10 cellular contexts compared by ENCODE assay signal in genomic region chr11:130609121-130610035, GRCh38.
DNase-seq lines count a peak whose midpoint lies in the region; TF ChIP-seq lines count a peak whose summit lies in the region.
"Had no signal": no experiment of that assay in that cellular context is flagged by ENCODE, and none has a peak within 500 bp of the region (broad histone marks: within the 10 kb centered on the region; RNA-seq: fewer than 3 reads in every experiment).

No MANE protein-coding gene starts in this region.

- H3K27me3 ChIP-seq in spleen (replicated peaks in 1 of 7) = no peaks in the 10 kb centered on the region

- no peak for TF ChIP-seq POLR2A in spleen (IDR thresholded peaks at IDR 0.05)

- intact Hi-C loops in spleen (cut with DNase I; ENCODE audit: low total_unique reads) = no loop called here

- peak overlapping the region in 5 of 8 donors; percentile 30 to 63 (median 54) for H3K27ac ChIP-seq in spleen

- peaks cover 0 to 25% (median 2%) of the 10 kb centered on the region in 6 donors for H3K4me1 ChIP-seq in spleen

- no peak for TF ChIP-seq CTCF in cardiac fibroblast (IDR thresholded peaks at IDR 0.05; ENCODE audit: low read depth, low read length)
- no peak for TF ChIP-seq CTCF in spleen (IDR thresholded peaks at IDR 0.05 in 8 of 11, conservative IDR thresholded peaks at IDR 0.05 in 3 of 11)

- DNase-seq in HCEC 1CT (peak; percentile 25), cardiac fibroblast (ENCODE audit: low read depth in 2 of 2) (peak; percentile 84 to 93), iPS-NIHi11 (ENCODE audit: low spot score) (peak; percentile 69), spleen (no peak), DMS 273 (lab: John Stamatoyannopoulos, UW; ENCODE audit: unreplicated experiment) (no peak), ecto neural progenitor cell (ENCODE audit: low spot score) (no peak), NCI-H2107 treated with DMSO at 0.1 percent for 48 hours (lab: John Stamatoyannopoulos, UW; ENCODE audit: unreplicated experiment) (no peak)
- no peak for DNase-seq in activated CD4-positive, alpha-beta T cell treated with anti-CD3 and anti-CD28 coated beads for 4 hours
- DNase-seq: NK-92 treated with Interleukin-12 subunit alpha and Interleukin-12 subunit beta, amount 100 ng/mL, for 24 hours; stimulated activated CD4-positive, alpha-beta T cell treated with anti-CD3 and anti-CD28 coated beads, Interleukin-2, amount 100 ng/mL, for 24 hours had no signal

- H3K36me3 ChIP-seq in spleen = no peaks in the 10 kb centered on the region

- 56 to 78% (median 77%) methylated on average over 15 of the region's 15 CpGs for WGBS in spleen, 5 donors

- H3K9me3 ChIP-seq in spleen = no peaks in the 10 kb centered on the region

- H3K4me3 ChIP-seq in cardiac fibroblast (replicated peaks in 1 of 2; ENCODE audit: low read depth in 2 of 2, low read length in 2 of 2) (no peak overlapping the region), spleen (no peak overlapping the region)

Comparison
In these comparisons a context has a peak if more than half of its experiments do, and no peak if none do; other contexts are left out.
1. DNase-seq: peak in HCEC 1CT (single experiment), cardiac fibroblast (2 of 2) and iPS-NIHi11 (single experiment); none in spleen (single experiment), DMS 273 (single experiment), ecto neural progenitor cell (single experiment), activated CD4-positive, alpha-beta T cell treated with anti-CD3 and anti-CD28 coated beads for 4 hours (0 of 2) and NCI-H2107 treated with DMSO at 0.1 percent for 48 hours (single experiment).